In the genomic region with DNA sequence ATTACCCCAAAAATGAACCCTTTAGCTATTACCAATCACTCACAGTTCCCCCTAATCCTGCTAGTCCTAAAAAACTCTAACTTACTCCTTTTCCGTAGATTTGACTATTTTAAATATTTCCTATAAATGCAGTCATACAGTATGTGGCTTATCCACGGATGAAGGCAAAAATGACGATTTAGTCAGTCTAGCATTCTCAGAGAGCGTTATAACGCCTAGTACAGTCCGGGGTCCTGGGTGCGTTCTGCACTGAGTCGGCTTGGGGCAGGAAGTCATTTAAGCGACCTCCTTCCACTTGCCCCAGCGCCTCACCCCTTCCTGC, we compare ENCODE assay signal across 8 cellular contexts. TPM values are rescaled to one million over a fixed set of nuclear protein-coding genes. Genes with fewer than 3 reads are reported as not detected.
A peak's percentile ranks its signal among the peaks of the same experiment; 100 is the strongest.
DNase-seq lines count a peak whose midpoint lies in the region; ATAC-seq, FAIRE-seq and TF ChIP-seq lines count a peak whose summit lies in the region.

No MANE protein-coding gene starts in this region.

- peak overlapping the region; percentile 98 for H3K4me3 ChIP-seq in CD8-positive, alpha-beta memory T cell (ENCODE audit: low read length)
- H3K4me3 ChIP-seq in HEK293 (ENCODE audit: low read depth, low read length), result peak overlapping the region; percentile 77
- peak overlapping the region; percentile 76 to 80 (median 76) for H3K4me3 ChIP-seq in liver (ENCODE audit: low read depth in 1 of 3, low read length in 3 of 3)
- H3K4me3 ChIP-seq in urinary bladder (ENCODE audit: low read depth, low read length), result peak overlapping the region; percentile 61

- no peak for DNase-seq in CD8-positive, alpha-beta memory T cell
- no peak for DNase-seq in activated T-helper 2 cell treated with anti-CD3 and anti-CD28 coated beads, Interferon-gamma antibody, Interleukin-2, Interleukin-4, amounts not matched to agents 10 μg/mL and 5 μg/mL and 100 μg/mL, durations not matched to agents 14 hours and 24 hours and 36 hours (ENCODE audit: low spot score)
- no peak for DNase-seq in stimulated activated CD4-positive, alpha-beta T cell treated with anti-CD3 and anti-CD28 coated beads, Interleukin-12 subunit alpha, Interleukin-12 subunit beta, amount 100 ng/mL, for 4 hours
- no peak for DNase-seq in RCC 7860 (ENCODE audit: low spot score)

- peaks cover 35 to 38% (median 36%) of the 10 kb centered on the region in 3 donors for H3K4me1 Mint-ChIP-seq in CD8-positive, alpha-beta memory T cell
- peaks cover 11% of the 10 kb centered on the region for H3K4me1 Mint-ChIP-seq in activated T-helper 2 cell treated with anti-CD3 and anti-CD28 coated beads, Interferon-gamma antibody, Interleukin-2, Interleukin-4, amounts not matched to agents 10 μg/mL and 5 μg/mL and 100 μg/mL, durations not matched to agents 14 hours and 24 hours and 36 hours (ENCODE audit: low read depth)

- peaks cover 0 to 2% (median 0%) of the 10 kb centered on the region in 5 donors for H3K9me3 Mint-ChIP-seq in CD8-positive, alpha-beta memory T cell
- peaks cover 52% of the 10 kb centered on the region for H3K9me3 Mint-ChIP-seq in activated T-helper 2 cell treated with anti-CD3 and anti-CD28 coated beads, Interferon-gamma antibody, Interleukin-2, Interleukin-4, amounts not matched to agents 10 μg/mL and 5 μg/mL and 100 μg/mL, durations not matched to agents 14 hours and 24 hours and 36 hours

- ATAC-seq in GM18511 (IDR thresholded peaks at IDR 0.05; ENCODE audit: unreplicated experiment), result no peak

- H3K4me3 Mint-ChIP-seq in CD8-positive, alpha-beta memory T cell, result peak overlapping the region; percentile 85 to 99 (median 95)
- peak overlapping the region; percentile 96 for H3K4me3 Mint-ChIP-seq in activated T-helper 2 cell treated with anti-CD3 and anti-CD28 coated beads, Interferon-gamma antibody, Interleukin-2, Interleukin-4, amounts not matched to agents 10 μg/mL and 5 μg/mL and 100 μg/mL, durations not matched to agents 14 hours and 24 hours and 36 hours (ENCODE audit: low read depth)

- no peak for TF ChIP-seq RAD21 in liver (IDR thresholded peaks at IDR 0.05)

- TF ChIP-seq CTCF in HEK293 (tag by site-specific recombination; IDR thresholded peaks at IDR 0.05) (no peak), liver (IDR thresholded peaks at IDR 0.05; ENCODE audit: low read depth, low read length, missing input control) (no peak)

- H3K36me3 ChIP-seq in CD8-positive, alpha-beta memory T cell (ENCODE audit: insufficient read depth, low read length), result peaks cover 9% of the 10 kb centered on the region
- H3K36me3 ChIP-seq in HEK293 (ENCODE audit: control insufficient read depth in 2 of 2, insufficient read depth in 1 of 2, low read length in 2 of 2) (peaks cover 19 to 34% of the 10 kb centered on the region in 2 experiments), liver (ENCODE audit: control insufficient read depth in 4 of 4, insufficient read depth in 3 of 4, low read depth in 1 of 4, low read length in 3 of 4) (peaks cover 2 to 15% (median 12%) of the 10 kb centered on the region in 4 donors), urinary bladder (ENCODE audit: insufficient read depth) (peaks cover under 1% of the 10 kb centered on the region)

- H3K36me3 Mint-ChIP-seq in CD8-positive, alpha-beta memory T cell, result peaks cover 6 to 32% (median 19%) of the 10 kb centered on the region in 3 donors
- peaks cover 42% of the 10 kb centered on the region for H3K36me3 Mint-ChIP-seq in activated T-helper 2 cell treated with anti-CD3 and anti-CD28 coated beads, Interferon-gamma antibody, Interleukin-2, Interleukin-4, amounts not matched to agents 10 μg/mL and 5 μg/mL and 100 μg/mL, durations not matched to agents 14 hours and 24 hours and 36 hours (ENCODE audit: low read depth)

- H3K27ac Mint-ChIP-seq in CD8-positive, alpha-beta memory T cell, result peak overlapping the region; percentile 84 to 99 (median 96)
- peak overlapping the region; percentile 91 for H3K27ac Mint-ChIP-seq in activated T-helper 2 cell treated with anti-CD3 and anti-CD28 coated beads, Interferon-gamma antibody, Interleukin-2, Interleukin-4, amounts not matched to agents 10 μg/mL and 5 μg/mL and 100 μg/mL, durations not matched to agents 14 hours and 24 hours and 36 hours

- CTCF ChIA-PET in CD8-positive, alpha-beta memory T cell (lab: Charles Lee), result interaction anchor here (1.3 kb wide), 1 partner anchor 10 kb away, joined by 6 read pairs; no protein-coding TSS in a partner anchor
- CTCF ChIA-PET in HEK293 (lab: Yijun Ruan, JAX), result interaction anchor here (0.6 to 1.4 kb wide), 3 partner anchors 9 to 365 kb away, joined by 3 to 4 read pairs (median 3); no protein-coding TSS in a partner anchor

- no peak for FAIRE-seq in RCC 7860 (lab: Jason Lieb, UNC)

- POLR2A ChIA-PET in CD8-positive, alpha-beta memory T cell (lab: Charles Lee), result interaction anchor here (0.8 to 1.2 kb wide), 6 partner anchors 45 to 839 kb away, joined by 3 to 5 read pairs (median 4); a partner anchor contains a TSS
- POLR2A ChIA-PET in HEK293 (lab: Yijun Ruan, JAX), result interaction anchor here (0.6 to 1.8 kb wide), 22 partner anchors 9 to 1989 kb away, joined by 3 to 12 read pairs (median 4); a partner anchor contains a TSS

- no peaks in the 10 kb centered on the region for H3K27me3 Mint-ChIP-seq in CD8-positive, alpha-beta memory T cell
- H3K27me3 Mint-ChIP-seq in activated T-helper 2 cell treated with anti-CD3 and anti-CD28 coated beads, Interferon-gamma antibody, Interleukin-2, Interleukin-4, amounts not matched to agents 10 μg/mL and 5 μg/mL and 100 μg/mL, durations not matched to agents 14 hours and 24 hours and 36 hours (ENCODE audit: low read depth), result no peaks in the 10 kb centered on the region

- peak overlapping the region; percentile 89 for H3K27ac ChIP-seq in CD8-positive, alpha-beta memory T cell (ENCODE audit: low read depth, low read length)
- H3K27ac ChIP-seq in HEK293 (ENCODE audit: extremely low read depth, low read depth, low read length), result peak overlapping the region; percentile 69
- peak overlapping the region; percentile 83 to 96 for H3K27ac ChIP-seq in liver (ENCODE audit: low read depth in 1 of 2, low read length in 2 of 2)
- peak overlapping the region; percentile 41 for H3K27ac ChIP-seq in urinary bladder (ENCODE audit: low read depth)

- peak overlapping the region in 1 of 2 donors; percentile 62 for H3K9ac ChIP-seq in liver (ENCODE audit: low read depth in 1 of 2, low read length in 2 of 2)

- H3K27me3 ChIP-seq in CD8-positive, alpha-beta memory T cell (ENCODE audit: insufficient read depth, low read length, poor library complexity, severe bottlenecking), result no peaks in the 10 kb centered on the region
- H3K27me3 ChIP-seq in liver (ENCODE audit: control insufficient read depth in 4 of 4, insufficient read depth in 4 of 4, low read length in 3 of 4), result no peaks in the 10 kb centered on the region

- intact Hi-C loops in activated T-helper 2 cell treated with anti-CD3 and anti-CD28 coated beads, Interferon-gamma antibody, Interleukin-2, Interleukin-4, amounts not matched to agents 10 μg/mL and 5 μg/mL and 100 μg/mL, durations not matched to agents 14 hours and 24 hours and 36 hours (cut with micrococcal nuclease), result loop anchor here (1.0 to 10.0 kb wide), 10 partner anchors 245 to 1003 kb away; a partner anchor contains a TSS

- under 1% methylated on average over 10 of the region's 10 CpGs for WGBS in liver
- WGBS in urinary bladder, result under 1% methylated on average over 10 of the region's 10 CpGs

- H3K4me1 ChIP-seq in CD8-positive, alpha-beta memory T cell (ENCODE audit: insufficient read depth, low read length), result peaks cover 15% of the 10 kb centered on the region
- H3K4me1 ChIP-seq in HEK293 (ENCODE audit: control insufficient read depth, insufficient read depth, low read length), result peaks cover 3% of the 10 kb centered on the region; the same call in 1 of the 2 replicates
- H3K4me1 ChIP-seq in liver (ENCODE audit: control insufficient read depth in 4 of 4, insufficient read depth in 4 of 4, low read length in 3 of 4), result peaks cover 0 to 13% (median 9%) of the 10 kb centered on the region in 4 donors
- H3K4me1 ChIP-seq in urinary bladder (ENCODE audit: insufficient read depth), result no peaks in the 10 kb centered on the region

- no peaks in the 10 kb centered on the region for H3K9me3 ChIP-seq in CD8-positive, alpha-beta memory T cell (ENCODE audit: low read length)
- H3K9me3 ChIP-seq in HEK293 (ENCODE audit: control insufficient read depth, insufficient read depth, low read depth, low read length) (no peaks in the 10 kb centered on the region; the same call in none of the 2 replicates), liver (ENCODE audit: control insufficient read depth in 4 of 4, low read length in 3 of 4) (peaks cover 0 to 9% (median 5%) of the 10 kb centered on the region in 4 donors)

TF ChIP-seq in liver, 16 proteins besides CTCF, POLR2A, EP300 and RAD21 (continues in another document):
- TF ChIP-seq JUND (IDR thresholded peaks at IDR 0.05), result no peak
- TF ChIP-seq, protein P1, sequence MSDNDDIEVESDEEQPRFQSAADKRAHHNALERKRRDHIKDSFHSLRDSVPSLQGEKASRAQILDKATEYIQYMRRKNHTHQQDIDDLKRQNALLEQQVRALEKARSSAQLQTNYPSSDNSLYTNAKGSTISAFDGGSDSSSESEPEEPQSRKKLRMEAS (IDR thresholded peaks at IDR 0.05), result no peak

RNA-seq across cellular contexts. Expression of a gene that starts 0.5 kb away (rescaled TPM):
- 1 to 10 TPM; 9.6 to 9.7 TPM for total RNA-seq in CD8-positive, alpha-beta memory T cell
- 11.9 TPM for polyA plus RNA-seq in CD8-positive, alpha-beta memory T cell
- 5.2 and 7.4 TPM in 2 replicates for total RNA-seq in activated T-helper 2 cell treated with anti-CD3 and anti-CD28 coated beads, Interferon-gamma antibody, Interleukin-2, Interleukin-4, amounts not matched to agents 10 μg/mL and 5 μg/mL and 100 μg/mL, durations not matched to agents 14 hours and 24 hours and 36 hours
- total RNA-seq in liver (1 to 10 TPM; 2.9 to 3.2 TPM), urinary bladder (14.9 TPM)
- polyA plus RNA-seq in liver (1 to 10 TPM; 1.1 to 1.8 TPM), urinary bladder (5.1 TPM)

RNA-seq across cellular contexts. Expression of a gene that starts 7.2 kb away (rescaled TPM):
- 10 to 100 TPM; 12.9 to 14.6 TPM for total RNA-seq in CD8-positive, alpha-beta memory T cell
- 10.7 TPM for polyA plus RNA-seq in CD8-positive, alpha-beta memory T cell
- 2.4 and 3.0 TPM in 2 replicates for total RNA-seq in activated T-helper 2 cell treated with anti-CD3 and anti-CD28 coated beads, Interferon-gamma antibody, Interleukin-2, Interleukin-4, amounts not matched to agents 10 μg/mL and 5 μg/mL and 100 μg/mL, durations not matched to agents 14 hours and 24 hours and 36 hours
- total RNA-seq in liver (1 to 10 TPM; 4.4 to 8.8 TPM), urinary bladder (32.2 TPM)
- polyA plus RNA-seq in liver (1 to 10 TPM in 1 of 2 donors, under 1 TPM in 1; 0.74 to 1.6 TPM), urinary bladder (11.7 TPM)

RNA-seq across cellular contexts. Expression of a gene that starts 45.0 kb away (rescaled TPM):
- total RNA-seq in CD8-positive, alpha-beta memory T cell, result 10 to 100 TPM in 1 of 2 experiments, 1 to 10 TPM in 1; 9.5 to 10.9 TPM
- 52.7 TPM for polyA plus RNA-seq in CD8-positive, alpha-beta memory T cell
- 4.1 and 4.2 TPM in 2 replicates for total RNA-seq in activated T-helper 2 cell treated with anti-CD3 and anti-CD28 coated beads, Interferon-gamma antibody, Interleukin-2, Interleukin-4, amounts not matched to agents 10 μg/mL and 5 μg/mL and 100 μg/mL, durations not matched to agents 14 hours and 24 hours and 36 hours
- 1 to 10 TPM; 1.9 to 4.2 TPM for total RNA-seq in liver
- polyA plus RNA-seq in liver, result 1 to 10 TPM; 3.0 to 3.5 TPM
- total RNA-seq in urinary bladder, result 17.3 TPM
- 11.5 TPM for polyA plus RNA-seq in urinary bladder
